In genomic region chr11:133038850-133039249, GRCh38 we compare ENCODE assay signal across 21 cellular contexts.
DNase-seq lines count a peak whose midpoint lies in the region; TF ChIP-seq lines count a peak whose summit lies in the region.
"Had no signal": no experiment of that assay in that cellular context is flagged by ENCODE, and none has a peak within 500 bp of the region (broad histone marks: within the 10 kb centered on the region; RNA-seq: fewer than 3 reads in every experiment).

No MANE protein-coding gene starts in this region.

- no peaks in the 10 kb centered on the region for H3K79me2 ChIP-seq in smooth muscle cell (ENCODE audit: low read depth)

- H3K4me2 ChIP-seq in smooth muscle cell, result no peak overlapping the region
- H3K4me2 ChIP-seq: A549, SK-N-SH had no signal

- no peaks in the 10 kb centered on the region for H4K20me1 ChIP-seq in smooth muscle cell (ENCODE audit: low read depth)

- H3K4me3 ChIP-seq in HUES48 (ENCODE audit: low read depth, low read length) (no peak overlapping the region), smooth muscle cell (no peak overlapping the region)
- H3K4me3 ChIP-seq: A549 had no signal

- H3K27me3 ChIP-seq in HUES48 (ENCODE audit: control insufficient read depth, insufficient read depth, low read length), result no peaks in the 10 kb centered on the region
- peaks cover 43% of the 10 kb centered on the region for H3K27me3 ChIP-seq in smooth muscle cell (ENCODE audit: low read depth)

- H2AFZ ChIP-seq in smooth muscle cell (ENCODE audit: low read depth), result no peak overlapping the region

- H3F3A ChIP-seq in smooth muscle cell (ENCODE audit: low read depth), result no peaks in the 10 kb centered on the region

- H3K4me1 ChIP-seq in HUES48 (ENCODE audit: control insufficient read depth, insufficient read depth, low read length), result peaks cover 7% of the 10 kb centered on the region
- H3K4me1 ChIP-seq in smooth muscle cell (ENCODE audit: low read depth), result no peaks in the 10 kb centered on the region
- H3K4me1 ChIP-seq: A549 had no signal

- WGBS in smooth muscle cell (ENCODE audit: low lambda C conversion rate), result 48% methylated on average over 4 of the region's 4 CpGs

- H3K36me3 ChIP-seq in HUES48 (ENCODE audit: control insufficient read depth, insufficient read depth, low read length) (no peaks in the 10 kb centered on the region), smooth muscle cell (ENCODE audit: low read depth) (no peaks in the 10 kb centered on the region)

- H3K9ac ChIP-seq in HUES48 (ENCODE audit: low read depth, low read length) (no peak overlapping the region), smooth muscle cell (ENCODE audit: low read depth) (no peak overlapping the region)
- H3K9ac ChIP-seq: SK-N-SH had no signal

- DNase-seq in AG20443 (ENCODE audit: low spot score) (peak; percentile 57), cerebellum (ENCODE audit: low spot score) (peak; percentile 56), pons (ENCODE audit: low spot score) (peak; percentile 4), SHP77 (lab: John Stamatoyannopoulos, UW) (no peak), smooth muscle cell (lab: John Stamatoyannopoulos, UW; ENCODE audit: unreplicated experiment) (no peak), DMS53 treated with DMSO at 0.1 percent for 48 hours (lab: John Stamatoyannopoulos, UW; ENCODE audit: unreplicated experiment) (no peak)
- no peak for DNase-seq in activated CD4-positive, CD25-positive, alpha-beta regulatory T cell (lab: John Stamatoyannopoulos, UW)
- DNase-seq: Calu3; CD4-positive, alpha-beta T cell; DMS79; GF-D8; H7; IMR-90; NCI-H1436 treated with DMSO at 0.1 percent for 48 hours; NCI-H2107; NCI-H226; NCI-H69; PC-3; SK-N-SH had no signal

- no peak for TF ChIP-seq CTCF in smooth muscle cell (IDR thresholded peaks at IDR 0.05; ENCODE audit: borderline replicate concordance, insufficient read depth, poor library complexity, severe bottlenecking)

- no peaks in the 10 kb centered on the region for H3K9me3 ChIP-seq in HUES48 (ENCODE audit: control insufficient read depth, insufficient read depth, low read length)
- no peaks in the 10 kb centered on the region for H3K9me3 ChIP-seq in smooth muscle cell (replicated peaks; ENCODE audit: low read depth)
- H3K9me3 ChIP-seq: A549, SK-N-SH had no signal

- H3K27ac ChIP-seq in HUES48 (ENCODE audit: low read depth, low read length) (peak overlapping the region; percentile 53), smooth muscle cell (ENCODE audit: low read depth) (no peak overlapping the region)
- H3K27ac ChIP-seq: A549 had no signal

Comparison
In these comparisons a context has a peak if more than half of its experiments do, and no peak if none do; other contexts are left out.
1. DNase-seq: peak in AG20443 (single experiment), cerebellum (single experiment) and pons (single experiment); none in SHP77 (0 of 2), smooth muscle cell (single experiment), activated CD4-positive, CD25-positive, alpha-beta regulatory T cell (0 of 4) and DMS53 treated with DMSO at 0.1 percent for 48 hours (single experiment).